ENCODE assay signal across 14 cellular contexts in the genomic region with DNA sequence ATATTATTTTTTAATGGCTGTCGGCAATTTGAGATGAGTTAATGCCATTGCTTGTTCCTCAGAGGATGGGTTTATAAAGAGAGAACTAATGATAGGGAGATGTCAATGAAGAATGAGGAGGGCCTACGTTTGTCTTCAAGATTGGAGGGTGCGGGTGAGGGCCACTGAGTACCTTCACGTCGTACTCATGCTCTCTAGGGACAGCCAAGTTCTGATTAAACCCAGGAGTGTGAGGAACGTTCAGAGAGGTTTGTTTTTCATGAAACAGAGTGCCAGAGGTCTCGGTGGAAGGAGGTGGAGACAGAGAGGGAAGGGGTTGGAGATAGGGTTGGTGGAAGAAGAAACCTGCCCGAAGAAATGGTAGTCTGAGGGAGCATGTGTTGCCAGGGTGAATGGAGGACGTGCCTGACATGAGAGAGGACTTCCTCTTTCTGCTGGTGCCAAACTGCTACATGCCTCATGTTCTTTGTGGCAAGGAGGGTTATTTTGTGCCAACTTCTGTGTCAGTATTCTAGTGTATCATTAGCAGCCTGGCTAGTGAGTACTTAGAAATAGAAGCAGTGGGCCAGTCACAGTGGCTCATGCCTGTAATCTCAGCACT. TPM values are rescaled to one million over a fixed set of nuclear protein-coding genes. Genes with fewer than 3 reads are reported as not detected.
A peak's percentile ranks its signal among the peaks of the same experiment; 100 is the strongest.
DNase-seq lines count a peak whose midpoint lies in the region; ATAC-seq and TF ChIP-seq lines count a peak whose summit lies in the region.
"Had no signal": no experiment of that assay in that cellular context is flagged by ENCODE, and none has a peak within 500 bp of the region (broad histone marks: within the 10 kb centered on the region; RNA-seq: fewer than 3 reads in every experiment).

No MANE protein-coding gene starts in this region.

- DNase-seq in CD1c-positive myeloid dendritic cell (ENCODE audit: extremely low spot score) = peak; percentile 30
- peak; percentile 20 for DNase-seq in globus pallidus (ENCODE audit: low spot score)
- DNase-seq in COLO668 (lab: John Stamatoyannopoulos, UW; ENCODE audit: unreplicated experiment) = no peak
- DNase-seq in NCI-H2029 (lab: John Stamatoyannopoulos, UW) = no peak
- DNase-seq in osteoblast (ENCODE audit: insufficient read length, low spot score, missing footprints) = no peak
- DNase-seq: activated CD4-positive, CD25-positive, alpha-beta regulatory T cell treated with anti-CD3 and anti-CD28 coated beads, Interleukin-2, amount 50 U/mL, for 72 hours; activated T-cell treated with anti-CD3 and anti-CD28 coated beads, Interleukin-2, amount 50 U/mL, for 72 hours; dorsolateral prefrontal cortex; NCI-H2171; ovary had no signal

- TF ChIP-seq CTCF in OCI-LY1 (IDR thresholded peaks at IDR 0.05; ENCODE audit: low read length) = no peak
- no peak for TF ChIP-seq CTCF in osteoblast (IDR thresholded peaks at IDR 0.05; ENCODE audit: extremely low read depth, low read depth, low read length)

- peak overlapping the region; percentile 59 for H3K9ac ChIP-seq in OCI-LY1 (ENCODE audit: low read length)

- H3K27me3 ChIP-seq in OCI-LY1 (ENCODE audit: insufficient read depth, low read length) = no peaks in the 10 kb centered on the region
- no peaks in the 10 kb centered on the region for H3K27me3 ChIP-seq in osteoblast (ENCODE audit: insufficient read depth, low read length)
- H3K27me3 ChIP-seq: dorsolateral prefrontal cortex, ovary had no signal

- H3F3A ChIP-seq in OCI-LY1 (ENCODE audit: insufficient read depth, low read length) = peaks cover 5% of the 10 kb centered on the region; the same call in 1 of the 2 replicates

- H3K4me1 ChIP-seq in OCI-LY1 (ENCODE audit: insufficient read depth, low read length, severe bottlenecking) (peaks cover 59% of the 10 kb centered on the region), osteoblast (ENCODE audit: insufficient read depth, low read length) (peaks cover 6% of the 10 kb centered on the region)

- H3K4me3 ChIP-seq in OCI-LY1 (ENCODE audit: low read depth, low read length, poor library complexity, severe bottlenecking) (no peak overlapping the region), osteoblast (ENCODE audit: insufficient read depth, low read length) (no peak overlapping the region)
- H3K4me3 ChIP-seq: dorsolateral prefrontal cortex, ovary had no signal

- no peaks in the 10 kb centered on the region for H3K9me3 ChIP-seq in OCI-LY1 (ENCODE audit: low read length)
- no peaks in the 10 kb centered on the region for H3K9me3 ChIP-seq in osteoblast (ENCODE audit: low read depth, low read length)
- H3K9me3 ChIP-seq: ovary had no signal

- H3K4me2 ChIP-seq in OCI-LY1 (ENCODE audit: low read length) = peak overlapping the region; percentile 61
- no peak overlapping the region for H3K4me2 ChIP-seq in osteoblast (ENCODE audit: insufficient read depth, low read length)

- no peaks in the 10 kb centered on the region for H3K9me2 ChIP-seq in OCI-LY1 (ENCODE audit: low read depth, low read length)

- H3K79me2 ChIP-seq in OCI-LY1 (ENCODE audit: insufficient read depth, low read length) = no peaks in the 10 kb centered on the region
- H3K79me2 ChIP-seq in osteoblast (ENCODE audit: insufficient read depth, low read length) = peaks cover 3% of the 10 kb centered on the region

- H4K20me1 ChIP-seq in OCI-LY1 (ENCODE audit: insufficient read depth, low read length) (no peaks in the 10 kb centered on the region), osteoblast (ENCODE audit: insufficient read depth, low read length) (no peaks in the 10 kb centered on the region)

- H2AFZ ChIP-seq in OCI-LY1 (ENCODE audit: low read length) = no peak overlapping the region
- no peak overlapping the region for H2AFZ ChIP-seq in osteoblast (ENCODE audit: low read length)

- H3K36me3 ChIP-seq in OCI-LY1 (ENCODE audit: insufficient read depth, low read length) (peaks cover 11% of the 10 kb centered on the region), osteoblast (ENCODE audit: insufficient read depth, low read length) (no peaks in the 10 kb centered on the region)
- H3K36me3 ChIP-seq: ovary had no signal

- ATAC-seq in GM18907 (IDR thresholded peaks at IDR 0.05; ENCODE audit: unreplicated experiment) (peak; percentile 36), HG03565 (IDR thresholded peaks at IDR 0.05; ENCODE audit: unreplicated experiment) (no peak)
- ATAC-seq: activated T-cell treated with anti-CD3 and anti-CD28 coated beads, Interleukin-2, amount 50 U/mL, for 72 hours; SK-N-SH treated with all-trans-retinoic acid at 6 μM for 48 hours had no signal

- H3K27ac ChIP-seq in OCI-LY1 (ENCODE audit: low read depth, low read length, poor library complexity, severe bottlenecking) = peak overlapping the region; percentile 96
- no peak overlapping the region for H3K27ac ChIP-seq in osteoblast (ENCODE audit: low read depth, low read length)
- H3K27ac ChIP-seq: dorsolateral prefrontal cortex, ovary had no signal

RNA-seq across cellular contexts. Expression of a gene that starts 8.9 kb away (rescaled TPM):
- 24.5 and 29.3 TPM in 2 replicates for total RNA-seq in osteoblast

RNA-seq across cellular contexts. Expression of a gene that starts 35.1 kb away (rescaled TPM):
- total RNA-seq in osteoblast = 15.0 and 15.9 TPM in 2 replicates

RNA-seq across cellular contexts. Expression of a gene that starts 51.8 kb away (rescaled TPM):
- 9.4 and 13.8 TPM in 2 replicates for total RNA-seq in osteoblast

Comparison
In these comparisons a context has a peak if more than half of its experiments do, and no peak if none do; other contexts are left out.
1. DNase-seq: peak in CD1c-positive myeloid dendritic cell (single experiment) and globus pallidus (single experiment); none in COLO668 (single experiment), NCI-H2029 (single experiment) and osteoblast (single experiment).